ENCODE assay signal across 18 cellular contexts in genomic region chr1:217524787-217525520, GRCh38.
A peak's percentile ranks its signal among the peaks of the same experiment; 100 is the strongest.
DNase-seq lines count a peak whose midpoint lies in the region; FAIRE-seq and TF ChIP-seq lines count a peak whose summit lies in the region.
"Had no signal": no experiment of that assay in that cellular context is flagged by ENCODE, and none has a peak within 500 bp of the region (broad histone marks: within the 10 kb centered on the region; RNA-seq: fewer than 3 reads in every experiment).

No MANE protein-coding gene starts in this region.

- no peaks in the 10 kb centered on the region for H3K9me3 ChIP-seq in fibroblast of lung (ENCODE audit: control insufficient read depth, insufficient read depth, low read depth, low read length)
- H3K9me3 ChIP-seq: pancreas, tibial nerve had no signal

- H3K4me2 ChIP-seq in fibroblast of lung (ENCODE audit: extremely low read depth, insufficient read depth, low read length), result peak overlapping the region; percentile 18

- no peak overlapping the region for H3K4me3 ChIP-seq in fibroblast of lung (replicated peaks in 1 of 4; ENCODE audit: control extremely low read depth in 1 of 4, insufficient read depth in 1 of 4, low read depth in 3 of 4, low read length in 4 of 4)
- H3K4me3 ChIP-seq: pancreas, tibial nerve had no signal

- no peaks in the 10 kb centered on the region for H4K20me1 ChIP-seq in fibroblast of lung (ENCODE audit: control insufficient read depth, extremely low read depth, insufficient read depth, low read length)

- no peak overlapping the region for H3K9ac ChIP-seq in fibroblast of lung (ENCODE audit: insufficient read depth, low read length)

- TF ChIP-seq CTCF in VCaP (conservative IDR thresholded peaks at IDR 0.05), result no peak
- TF ChIP-seq CTCF in fibroblast of lung (conservative IDR thresholded peaks at IDR 0.05 in 1 of 2, IDR thresholded peaks at IDR 0.05 in 1 of 2; ENCODE audit: low read depth in 1 of 2, low read length in 2 of 2), result no peak

- no peaks in the 10 kb centered on the region for H3K27me3 ChIP-seq in fibroblast of lung (ENCODE audit: control insufficient read depth, insufficient read depth, low read length)
- H3K27me3 ChIP-seq: pancreas, tibial nerve had no signal

- no peak for FAIRE-seq in frontal cortex (lab: Jason Lieb, UNC)
- FAIRE-seq: A204.1, HTR-8/SVneo, pancreas had no signal

- H3K36me3 ChIP-seq in fibroblast of lung (ENCODE audit: control insufficient read depth, insufficient read depth, low read length), result no peaks in the 10 kb centered on the region
- H3K36me3 ChIP-seq: pancreas had no signal

- peak; percentile 35 for DNase-seq in NCI-H748 (lab: John Stamatoyannopoulos, UW; ENCODE audit: unreplicated experiment)
- DNase-seq in NCI-H748 treated with DMSO at 0.1 percent for 48 hours (lab: John Stamatoyannopoulos, UW), result no peak
- peak; percentile 62 to 71 for DNase-seq in fibroblast of lung (ENCODE audit: low read depth in 2 of 2)
- DNase-seq in stromal cell of bone marrow (ENCODE audit: low read depth), result peak; percentile 2
- no peak for DNase-seq in frontal cortex (ENCODE audit: low spot score in 2 of 2)
- no peak for DNase-seq in COLO668 (lab: John Stamatoyannopoulos, UW; ENCODE audit: unreplicated experiment)
- DNase-seq in activated CD4-positive, CD25-positive, alpha-beta regulatory T cell (lab: John Stamatoyannopoulos, UW), result no peak
- DNase-seq: activated CD8-positive, alpha-beta T cell treated with anti-CD3 and anti-CD28 coated beads, Interleukin-2, amount 10 ng/mL, durations not matched to agents 7 days and 5 days; activated T-cell treated with anti-CD3 and anti-CD28 coated beads, Interleukin-2, amount 50 U/mL, for 72 hours; caudate nucleus; CD8-positive, alpha-beta T cell; NCI-H146; pancreas; T-cell had no signal

- peaks cover 7% of the 10 kb centered on the region for H3K4me1 ChIP-seq in fibroblast of lung (ENCODE audit: control insufficient read depth, extremely low read depth, insufficient read depth, low read length)
- H3K4me1 ChIP-seq: pancreas had no signal

- peak overlapping the region; percentile 42 for H3K27ac ChIP-seq in VCaP
- H3K27ac ChIP-seq in fibroblast of lung (ENCODE audit: insufficient read depth, low read length), result no peak overlapping the region
- H3K27ac ChIP-seq: pancreas, tibial nerve had no signal

- no peak overlapping the region for H2AFZ ChIP-seq in fibroblast of lung (ENCODE audit: low read length)

- H3K79me2 ChIP-seq in fibroblast of lung (ENCODE audit: control insufficient read depth, insufficient read depth, low read length), result no peaks in the 10 kb centered on the region

Comparison
In these comparisons a context has a peak if more than half of its experiments do, and no peak if none do; other contexts are left out.
1. DNase-seq: peak in NCI-H748 (single experiment), fibroblast of lung (2 of 2) and stromal cell of bone marrow (single experiment); none in NCI-H748 treated with DMSO at 0.1 percent for 48 hours (single experiment), frontal cortex (0 of 2), COLO668 (single experiment) and activated CD4-positive, CD25-positive, alpha-beta regulatory T cell (0 of 4).